Comparison of ENCODE assay signal across 23 cellular contexts in genomic region chr4:113053883-113054282, GRCh38. TPM values are rescaled to one million over a fixed set of nuclear protein-coding genes. Genes with fewer than 3 reads are reported as not detected.
"Had no signal": no experiment of that assay in that cellular context is flagged by ENCODE, and none has a peak within 500 bp of the region (broad histone marks: within the 10 kb centered on the region; RNA-seq: fewer than 3 reads in every experiment).

No MANE protein-coding gene starts in this region.

- H3K9me3 ChIP-seq: SJSA1 had no signal

- H3K27ac Mint-ChIP-seq: IgD-negative memory B cell had no signal

- H3K4me3 ChIP-seq: K562, SJSA1, SK-N-MC had no signal

- DNase-seq: Kasumi-1, MM.1S, MV-4-11, NCI-H1048, NCI-H1105, NCI-H1436 treated with DMSO at 0.1 percent for 48 hours, NCI-H1694, NCI-H187 treated with DMSO at 0.1 percent for 48 hours, NCI-H2029 treated with DMSO at 0.1 percent for 48 hours, NCI-H2107, NCI-H2227 treated with DMSO at 0.1 percent for 48 hours, NCI-H524, NCI-H526 treated with DMSO at 0.1 percent for 48 hours, NCI-H774, Right ventricle myocardium superior, RPMI8226, SIG-M5 had no signal

- H3K9ac ChIP-seq: KMS-11 had no signal

- H3K27ac ChIP-seq: HL-60, KMS-11, SK-N-MC had no signal

- H3K4me1 Mint-ChIP-seq: IgD-negative memory B cell had no signal

- H3K36me3 ChIP-seq: SJSA1 had no signal

- H3K4me2 ChIP-seq: KMS-11 had no signal

- H3K36me3 Mint-ChIP-seq: IgD-negative memory B cell had no signal

- H3K27me3 ChIP-seq: SJSA1 had no signal

- H3K27me3 Mint-ChIP-seq: IgD-negative memory B cell had no signal

- ATAC-seq: K562 had no signal

- H3K4me3 Mint-ChIP-seq: IgD-negative memory B cell had no signal

RNA-seq across cellular contexts. Expression of gene ANK2, which starts 4.4 kb away (rescaled TPM):
- polyA plus RNA-seq: IgD-negative memory B cell, K562 had no signal
